8 cellular contexts compared by ENCODE assay signal in the genomic region with DNA sequence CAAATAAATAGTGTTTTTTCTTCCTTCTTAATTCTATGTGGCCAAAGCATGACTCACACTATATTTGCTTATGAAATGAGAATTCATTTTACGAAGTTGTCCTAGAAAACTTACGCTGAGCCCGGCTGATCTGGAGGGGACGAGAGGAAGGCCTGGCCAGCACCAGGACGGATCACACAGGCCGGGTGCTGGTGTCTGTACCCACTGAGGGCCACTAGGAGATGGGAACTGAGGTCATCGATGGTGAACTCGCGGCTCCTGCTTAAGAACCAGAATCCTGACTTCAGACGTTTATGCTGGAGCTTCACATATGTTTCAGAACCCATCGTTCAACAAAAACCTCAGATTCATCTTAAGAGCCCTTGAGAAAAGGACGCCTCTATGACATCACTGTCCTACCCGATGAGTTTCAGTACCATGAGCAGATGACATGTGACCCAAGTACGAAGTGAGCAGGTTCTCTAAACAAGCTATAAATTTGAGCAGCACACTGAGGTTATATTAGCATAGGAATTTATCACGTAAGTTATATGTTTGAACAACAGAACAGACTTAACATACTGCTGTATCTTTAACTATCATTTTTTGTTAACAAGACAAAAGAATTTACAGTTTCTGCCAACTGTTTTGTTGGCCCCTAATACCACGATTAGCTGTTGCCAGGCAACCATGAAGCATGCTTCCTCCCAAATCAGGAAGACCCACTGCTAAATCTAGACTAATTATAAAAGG.
DNase-seq lines count a peak whose midpoint lies in the region; ATAC-seq and TF ChIP-seq lines count a peak whose summit lies in the region.

No MANE protein-coding gene starts in this region.

- H3K9ac ChIP-seq in HUES64 (ENCODE audit: low read depth, low read length) (no peak overlapping the region), adipocyte (ENCODE audit: low read length) (peak overlapping the region; percentile 61)

- H3K9me3 ChIP-seq in HUES64 (ENCODE audit: insufficient read depth, low read depth, low read length) = no peaks in the 10 kb centered on the region
- no peaks in the 10 kb centered on the region for H3K9me3 ChIP-seq in adipocyte (ENCODE audit: control insufficient read depth, low read length)
- H3K9me3 ChIP-seq in thoracic aorta = no peaks in the 10 kb centered on the region

- no peaks in the 10 kb centered on the region for H3K36me3 ChIP-seq in HUES64 (ENCODE audit: insufficient read depth, low read length)
- no peaks in the 10 kb centered on the region for H3K36me3 ChIP-seq in adipocyte (ENCODE audit: control insufficient read depth, insufficient read depth, low read length, severe bottlenecking)
- no peaks in the 10 kb centered on the region for H3K36me3 ChIP-seq in thoracic aorta

- peak overlapping the region; percentile 5; the same call in 1 of the 2 replicates for H3K27ac ChIP-seq in HUES64 (ENCODE audit: low read depth, low read length)
- peak overlapping the region; percentile 87 to 89 for H3K27ac ChIP-seq in thoracic aorta

- H3K27me3 ChIP-seq in HUES64 (ENCODE audit: insufficient read depth, low read length) (no peaks in the 10 kb centered on the region), adipocyte (replicated peaks; ENCODE audit: control insufficient read depth, insufficient read depth, low read length) (no peaks in the 10 kb centered on the region), thoracic aorta (replicated peaks; ENCODE audit: insufficient read depth) (no peaks in the 10 kb centered on the region)

- peak; percentile 78 for DNase-seq in GM12864 (ENCODE audit: low read depth)
- peak; percentile 58 for DNase-seq in adipocyte (ENCODE audit: low read depth)
- peak; percentile 78 for DNase-seq in iris pigment epithelial cell (ENCODE audit: low read depth)
- DNase-seq in thoracic aorta (ENCODE audit: low spot score) = no peak
- no peak for DNase-seq in COLO829 (ENCODE audit: low spot score)

- ATAC-seq in GM21390 (IDR thresholded peaks at IDR 0.05; ENCODE audit: unreplicated experiment) (peak; percentile 40), thoracic aorta (ENCODE audit: insufficient number of reproducible peaks, low FRiP score, low read depth) (peak; percentile 78), HG03565 (IDR thresholded peaks at IDR 0.05; ENCODE audit: unreplicated experiment) (no peak)

- WGBS in HUES64 = 87% methylated on average over 16 of the region's 16 CpGs

- H3K4me1 ChIP-seq in HUES64 (ENCODE audit: insufficient read depth, low read length) = peaks cover 69% of the 10 kb centered on the region
- H3K4me1 ChIP-seq in adipocyte (ENCODE audit: control insufficient read depth, insufficient read depth, low read length) = peaks cover 50% of the 10 kb centered on the region
- H3K4me1 ChIP-seq in thoracic aorta (ENCODE audit: control insufficient read depth in 1 of 2, low read depth in 2 of 2) = peaks cover 34 to 59% of the 10 kb centered on the region in 2 donors

- TF ChIP-seq CTCF in GM12864 (IDR thresholded peaks at IDR 0.05; ENCODE audit: low read depth, low read length, missing control alignments) (no peak), thoracic aorta (IDR thresholded peaks at IDR 0.05) (no peak)

- H3K4me3 ChIP-seq in GM12864 (ENCODE audit: low read depth, low read length) (peak overlapping the region; percentile 44), HUES64 (ENCODE audit: low read length) (no peak overlapping the region), adipocyte (ENCODE audit: low read length) (peak overlapping the region; percentile 45), thoracic aorta (peak overlapping the region; percentile 40)

Comparison
In these comparisons a context has a peak if more than half of its experiments do, and no peak if none do; other contexts are left out.
1. DNase-seq: peak in GM12864 (single experiment), adipocyte (single experiment) and iris pigment epithelial cell (single experiment); none in thoracic aorta (single experiment) and COLO829 (single experiment).